8 cellular contexts compared by ENCODE assay signal in genomic region chr15:84715442-84716035, GRCh38. TPM values are rescaled to one million over a fixed set of nuclear protein-coding genes. Genes with fewer than 3 reads are reported as not detected.
DNase-seq lines count a peak whose midpoint lies in the region; ATAC-seq and TF ChIP-seq lines count a peak whose summit lies in the region.

No MANE protein-coding gene starts in this region.

- H3K27ac Mint-ChIP-seq in natural killer cell treated with Interleukin-12 subunit alpha and Interleukin-12 subunit beta and Interleukin-15 and Interleukin-18, amount 100 ng/mL, for 72 hours, result peak overlapping the region; percentile 89 to 90

- DNase-seq in NCI-H510A treated with DMSO at 0.1 percent for 48 hours (lab: John Stamatoyannopoulos, UW) (peak; percentile 9), NCI-H510A (lab: John Stamatoyannopoulos, UW) (no peak), HuH-7.5 (ENCODE audit: low spot score) (peak; percentile 30), tibial artery (peak; percentile 23 to 66), globus pallidus (ENCODE audit: low spot score) (no peak)
- peak; percentile 70 to 76 for DNase-seq in activated CD4-positive, alpha-beta T cell treated with anti-CD3 and anti-CD28 coated beads, Interleukin-2, amount 50 U/mL, for 48 hours
- no peak for DNase-seq in natural killer cell treated with Interleukin-12 subunit alpha and Interleukin-12 subunit beta and Interleukin-15 and Interleukin-18, amount 100 ng/mL, for 72 hours (ENCODE audit: low spot score)

- TF ChIP-seq CTCF in tibial artery (IDR thresholded peaks at IDR 0.05), result no peak

- no peaks in the 10 kb centered on the region for H3K9me3 Mint-ChIP-seq in natural killer cell treated with Interleukin-12 subunit alpha and Interleukin-12 subunit beta and Interleukin-15 and Interleukin-18, amount 100 ng/mL, for 72 hours

- H3K27ac ChIP-seq in tibial artery, result peak overlapping the region; percentile 87 to 90

- peak; percentile 27 for ATAC-seq in esophagus mucosa
- ATAC-seq in natural killer cell treated with Interleukin-12 subunit alpha and Interleukin-12 subunit beta and Interleukin-15 and Interleukin-18, amount 100 ng/mL, for 72 hours, result no peak

- no peaks in the 10 kb centered on the region for H3K9me3 ChIP-seq in tibial artery

- intact Hi-C loops in tibial artery (cut with DNase I; ENCODE audit: low total_unique reads), result loop anchor here (2.0 to 10.0 kb wide), 2 partner anchors 33 to 111 kb away; partner anchors contain the start of genes ZNF592 and ZSCAN2

- H3K4me3 Mint-ChIP-seq in natural killer cell treated with Interleukin-12 subunit alpha and Interleukin-12 subunit beta and Interleukin-15 and Interleukin-18, amount 100 ng/mL, for 72 hours, result peak overlapping the region; percentile 93

- peaks cover 20 to 38% of the 10 kb centered on the region in 2 donors for H3K4me1 Mint-ChIP-seq in natural killer cell treated with Interleukin-12 subunit alpha and Interleukin-12 subunit beta and Interleukin-15 and Interleukin-18, amount 100 ng/mL, for 72 hours (ENCODE audit: low read depth in 2 of 2)

- peak overlapping the region; percentile 86 to 87 for H3K4me3 ChIP-seq in tibial artery

- peaks cover 0 to 32% (median 20%) of the 10 kb centered on the region in 4 donors for H3K4me1 ChIP-seq in tibial artery

- no peaks in the 10 kb centered on the region for H3K27me3 ChIP-seq in tibial artery

- H3K36me3 Mint-ChIP-seq in natural killer cell treated with Interleukin-12 subunit alpha and Interleukin-12 subunit beta and Interleukin-15 and Interleukin-18, amount 100 ng/mL, for 72 hours, result peaks cover 6% of the 10 kb centered on the region

- no peaks in the 10 kb centered on the region for H3K27me3 Mint-ChIP-seq in natural killer cell treated with Interleukin-12 subunit alpha and Interleukin-12 subunit beta and Interleukin-15 and Interleukin-18, amount 100 ng/mL, for 72 hours

- H3K36me3 ChIP-seq in tibial artery, result peaks cover 5 to 10% (median 8%) of the 10 kb centered on the region in 3 donors

RNA-seq across cellular contexts. Expression of gene SEC11A, which starts 0.4 kb away (rescaled TPM):
- total RNA-seq in esophagus mucosa, result 65.4 TPM
- 100 to 1,000 TPM in 1 of 2 donors, 10 to 100 TPM in 1; 73.0 to 114 TPM for total RNA-seq in natural killer cell treated with Interleukin-12 subunit alpha and Interleukin-12 subunit beta and Interleukin-15 and Interleukin-18, amount 100 ng/mL, for 72 hours

RNA-seq across cellular contexts. Expression of gene ZNF592, which starts 32.9 kb away (rescaled TPM):
- 12.6 TPM for total RNA-seq in esophagus mucosa
- 10 to 100 TPM; 23.7 to 41.3 TPM for total RNA-seq in natural killer cell treated with Interleukin-12 subunit alpha and Interleukin-12 subunit beta and Interleukin-15 and Interleukin-18, amount 100 ng/mL, for 72 hours

RNA-seq across cellular contexts. Expression of gene NMB, which starts 57.5 kb away (rescaled TPM):
- total RNA-seq in esophagus mucosa, result 12.8 TPM
- 1 to 10 TPM; 3.8 to 7.1 TPM for total RNA-seq in natural killer cell treated with Interleukin-12 subunit alpha and Interleukin-12 subunit beta and Interleukin-15 and Interleukin-18, amount 100 ng/mL, for 72 hours

Comparison
In these comparisons a context has a peak if more than half of its experiments do, and no peak if none do; other contexts are left out.
1. DNase-seq: peak in NCI-H510A treated with DMSO at 0.1 percent for 48 hours (single experiment), HuH-7.5 (single experiment), activated CD4-positive, alpha-beta T cell treated with anti-CD3 and anti-CD28 coated beads, Interleukin-2, amount 50 U/mL, for 48 hours (2 of 2) and tibial artery (2 of 2); none in NCI-H510A (single experiment), natural killer cell treated with Interleukin-12 subunit alpha and Interleukin-12 subunit beta and Interleukin-15 and Interleukin-18, amount 100 ng/mL, for 72 hours (single experiment) and globus pallidus (single experiment).